12 cellular contexts compared by ENCODE assay signal in genomic region chr13:26475176-26476110, GRCh38.
DNase-seq lines count a peak whose midpoint lies in the region; ATAC-seq, FAIRE-seq and TF ChIP-seq lines count a peak whose summit lies in the region.
"Had no signal": no experiment of that assay in that cellular context is flagged by ENCODE, and none has a peak within 500 bp of the region (broad histone marks: within the 10 kb centered on the region; RNA-seq: fewer than 3 reads in every experiment).

No MANE protein-coding gene starts in this region.

- TF ChIP-seq POLR2A in HepG2 (IDR thresholded peaks at IDR 0.05; ENCODE audit: insufficient read depth in 1 of 2, low read depth in 2 of 2, low read length in 2 of 2) (no peak), right lobe of liver (IDR thresholded peaks at IDR 0.05) (no peak), vagina (IDR thresholded peaks at IDR 0.05) (no peak)

- no peak overlapping the region for H2AFZ ChIP-seq in HepG2 (ENCODE audit: low read length)

- no peaks in the 10 kb centered on the region for H3K36me3 Mint-ChIP-seq in natural killer cell treated with Interleukin-12 subunit alpha and Interleukin-12 subunit beta and Interleukin-15 and Interleukin-18, amount 100 ng/mL, for 72 hours
- H3K36me3 Mint-ChIP-seq in activated CD4-positive, alpha-beta memory T cell treated with anti-CD3 and anti-CD28 coated beads for 36 hours, result no peaks in the 10 kb centered on the region

- H3K9ac ChIP-seq in HepG2 (ENCODE audit: insufficient read depth, low read depth, low read length), result no peak overlapping the region

- peak overlapping the region; percentile 34 for H3K4me3 Mint-ChIP-seq in natural killer cell treated with Interleukin-12 subunit alpha and Interleukin-12 subunit beta and Interleukin-15 and Interleukin-18, amount 100 ng/mL, for 72 hours
- H3K4me3 Mint-ChIP-seq in activated CD4-positive, alpha-beta memory T cell treated with anti-CD3 and anti-CD28 coated beads for 36 hours, result no peak overlapping the region
- H3K4me3 Mint-ChIP-seq: activated T-cell treated with anti-CD3 and anti-CD28 coated beads, Interleukin-2, amount 50 U/mL, for 24 hours had no signal

- intact Hi-C loops in HepG2 (cut with micrococcal nuclease; ENCODE audit: unreplicated experiment) (no loop called here), right lobe of liver (cut with DNase I) (no loop called here), right cardiac atrium (cut with DNase I) (no loop called here), vagina (cut with DNase I) (no loop called here)
- intact Hi-C loops in activated CD4-positive, alpha-beta memory T cell treated with anti-CD3 and anti-CD28 coated beads for 36 hours (cut with micrococcal nuclease), result no loop called here

- no peak overlapping the region for H3K27ac Mint-ChIP-seq in natural killer cell treated with Interleukin-12 subunit alpha and Interleukin-12 subunit beta and Interleukin-15 and Interleukin-18, amount 100 ng/mL, for 72 hours
- H3K27ac Mint-ChIP-seq in activated CD4-positive, alpha-beta memory T cell treated with anti-CD3 and anti-CD28 coated beads for 36 hours, result no peak overlapping the region
- H3K27ac Mint-ChIP-seq: activated T-cell treated with anti-CD3 and anti-CD28 coated beads, Interleukin-2, amount 50 U/mL, for 24 hours had no signal

- no peak for TF ChIP-seq CTCF in HepG2 (CRISPR knock-in tag; IDR thresholded peaks at IDR 0.05)
- no peak for TF ChIP-seq CTCF in right lobe of liver (IDR thresholded peaks at IDR 0.05)
- TF ChIP-seq CTCF in vagina (IDR thresholded peaks at IDR 0.05), result no peak

- no peak overlapping the region for H3K27ac ChIP-seq in HepG2 (ENCODE audit: extremely low read length, insufficient read depth, low read length)
- peak overlapping the region in 1 of 3 donors; percentile 16 for H3K27ac ChIP-seq in right lobe of liver
- H3K27ac ChIP-seq in right cardiac atrium (ENCODE audit: low read length), result peak overlapping the region; percentile 30
- no peak overlapping the region for H3K27ac ChIP-seq in vagina
- H3K27ac ChIP-seq: VCaP had no signal

- H3K4me1 ChIP-seq in HepG2 (ENCODE audit: insufficient read depth, low read length) (peaks cover 13% of the 10 kb centered on the region), right lobe of liver (no peaks in the 10 kb centered on the region), right cardiac atrium (ENCODE audit: control insufficient read depth, insufficient read depth, low read length) (peaks cover 4% of the 10 kb centered on the region), vagina (no peaks in the 10 kb centered on the region)

- H3K4me3 ChIP-seq in HepG2 (replicated peaks in 1 of 3; ENCODE audit: insufficient read depth in 1 of 3, low read depth in 2 of 3, low read length in 3 of 3) (peak overlapping the region; percentile 42 to 66 (median 57); a peak in 4 of 6 replicates), right lobe of liver (no peak overlapping the region), right cardiac atrium (ENCODE audit: low read length) (peak overlapping the region; percentile 17), vagina (no peak overlapping the region)

- no peaks in the 10 kb centered on the region for H3K27me3 ChIP-seq in HepG2 (ENCODE audit: control insufficient read depth in 1 of 2, insufficient read depth in 2 of 2, low read length in 2 of 2)
- H3K27me3 ChIP-seq in right lobe of liver, result no peaks in the 10 kb centered on the region
- H3K27me3 ChIP-seq in right cardiac atrium (ENCODE audit: control insufficient read depth, insufficient read depth), result no peaks in the 10 kb centered on the region
- no peaks in the 10 kb centered on the region for H3K27me3 ChIP-seq in vagina

- H3K79me2 ChIP-seq in HepG2 (ENCODE audit: insufficient read depth, low read length), result no peaks in the 10 kb centered on the region

- H3K27me3 Mint-ChIP-seq in natural killer cell treated with Interleukin-12 subunit alpha and Interleukin-12 subunit beta and Interleukin-15 and Interleukin-18, amount 100 ng/mL, for 72 hours, result peaks cover 3 to 10% of the 10 kb centered on the region in 2 donors
- no peaks in the 10 kb centered on the region for H3K27me3 Mint-ChIP-seq in activated CD4-positive, alpha-beta memory T cell treated with anti-CD3 and anti-CD28 coated beads for 36 hours
- H3K27me3 Mint-ChIP-seq: activated T-cell treated with anti-CD3 and anti-CD28 coated beads, Interleukin-2, amount 50 U/mL, for 24 hours had no signal

- H3K4me2 ChIP-seq in HepG2 (ENCODE audit: low read depth, low read length), result peak overlapping the region; percentile 88

- H3K36me3 ChIP-seq in HepG2 (replicated peaks in 1 of 2; ENCODE audit: control insufficient read depth in 1 of 2, insufficient read depth in 2 of 2, low read length in 2 of 2), result no peaks in the 10 kb centered on the region
- H3K36me3 ChIP-seq in right lobe of liver, result no peaks in the 10 kb centered on the region
- H3K36me3 ChIP-seq in vagina, result no peaks in the 10 kb centered on the region

- in situ Hi-C loops in HepG2 (cut with HindIII; ENCODE audit: extremely low pct_ligation_motif_present, low pct_unique_long_range_greater_than_20kb), result no loop called here

- no peaks in the 10 kb centered on the region for H3K9me3 Mint-ChIP-seq in natural killer cell treated with Interleukin-12 subunit alpha and Interleukin-12 subunit beta and Interleukin-15 and Interleukin-18, amount 100 ng/mL, for 72 hours
- no peaks in the 10 kb centered on the region for H3K9me3 Mint-ChIP-seq in activated CD4-positive, alpha-beta memory T cell treated with anti-CD3 and anti-CD28 coated beads for 36 hours
- H3K9me3 Mint-ChIP-seq: activated T-cell treated with anti-CD3 and anti-CD28 coated beads, Interleukin-2, amount 50 U/mL, for 24 hours had no signal

- peaks cover 6 to 10% of the 10 kb centered on the region in 2 donors for H3K4me1 Mint-ChIP-seq in natural killer cell treated with Interleukin-12 subunit alpha and Interleukin-12 subunit beta and Interleukin-15 and Interleukin-18, amount 100 ng/mL, for 72 hours (ENCODE audit: low read depth in 2 of 2)
- H3K4me1 Mint-ChIP-seq in activated CD4-positive, alpha-beta memory T cell treated with anti-CD3 and anti-CD28 coated beads for 36 hours (ENCODE audit: low read depth), result peaks cover 4% of the 10 kb centered on the region

- no peak for FAIRE-seq in HepG2 (lab: Jason Lieb, UNC)
- FAIRE-seq: urothelium cell line had no signal

- TF ChIP-seq EP300 in HepG2 (IDR thresholded peaks at IDR 0.05; ENCODE audit: low read depth in 2 of 2, low read length in 2 of 2) (no peak), HepG2 (CRISPR knock-in tag; IDR thresholded peaks at IDR 0.05; ENCODE audit: borderline replicate concordance) (no peak)

- DNase-seq in HepG2 (ENCODE audit: low spot score), result no peak
- no peak for DNase-seq in right lobe of liver
- peak in 1 of 3 donors; percentile 60 for DNase-seq in right cardiac atrium
- no peak for DNase-seq in natural killer cell treated with Interleukin-12 subunit alpha and Interleukin-12 subunit beta and Interleukin-15 and Interleukin-18, amount 100 ng/mL, for 72 hours (ENCODE audit: low spot score)
- DNase-seq in vagina (ENCODE audit: extremely low spot score in 2 of 2), result peak; percentile 74 to 81
- DNase-seq in activated CD4-positive, alpha-beta memory T cell treated with anti-CD3 and anti-CD28 coated beads for 36 hours, result no peak
- no peak for DNase-seq in HUDEP-2 (lab: John Stamatoyannopoulos, UW; ENCODE audit: unreplicated experiment in 76 of 76)
- DNase-seq in stimulated activated CD4-positive, alpha-beta T cell treated with anti-CD3 and anti-CD28 coated beads, Interleukin-4, amount 100 ng/mL, for 1 hour, result no peak
- DNase-seq: activated T-cell treated with anti-CD3 and anti-CD28 coated beads, Interleukin-2, amount 50 U/mL, for 24 hours; NCI-H510A treated with DMSO at 0.1 percent for 48 hours had no signal

- POLR2A ChIA-PET in HepG2 (lab: Yijun Ruan, JAX), result interaction anchor here (1.2 kb wide), 1 partner anchor 253 kb away, joined by 3 read pairs; the partner anchor contains the start of gene RNF6
- POLR2A ChIA-PET in activated CD4-positive, alpha-beta memory T cell treated with anti-CD3 and anti-CD28 coated beads for 36 hours (lab: Charles Lee), result no interaction called here

- no peak for TF ChIP-seq RAD21 in HepG2 (CRISPR knock-in tag; IDR thresholded peaks at IDR 0.05)

- H3K9me3 ChIP-seq in HepG2 (ENCODE audit: low read length) (no peaks in the 10 kb centered on the region), right lobe of liver (no peaks in the 10 kb centered on the region), right cardiac atrium (ENCODE audit: control insufficient read depth, low read length) (no peaks in the 10 kb centered on the region), vagina (no peaks in the 10 kb centered on the region)

- BruUV-seq in HepG2 (replicated peaks; lab: Mats Ljungman, UMichigan), result no TSS peak

- WGBS in HepG2 (ENCODE audit: low lambda C conversion rate), result 36% methylated on average over 15 of the region's 15 CpGs
- 48% methylated on average over 4 of the region's 15 CpGs for WGBS in right lobe of liver (ENCODE audit: insufficient coverage, low coverage, low lambda C conversion rate, missing lambda C conversion rate)
- 60% methylated on average over 15 of the region's 15 CpGs for WGBS in right cardiac atrium

- no peaks in the 10 kb centered on the region for H4K20me1 ChIP-seq in HepG2 (ENCODE audit: insufficient read depth, low read length)

- ATAC-seq in HepG2 (peak; percentile 48), right lobe of liver (no peak), right cardiac atrium (peak; percentile 7 to 23)
- ATAC-seq in natural killer cell treated with Interleukin-12 subunit alpha and Interleukin-12 subunit beta and Interleukin-15 and Interleukin-18, amount 100 ng/mL, for 72 hours, result peak; percentile 40 to 41

- CTCF ChIA-PET in HepG2 (lab: Yijun Ruan, JAX; ENCODE audit: low intra/inter-chr PET ratio, low total read pairs), result no interaction called here
- CTCF ChIA-PET in activated CD4-positive, alpha-beta memory T cell treated with anti-CD3 and anti-CD28 coated beads for 36 hours (lab: Charles Lee), result no interaction called here

TF ChIP-seq in HepG2, 621 proteins besides CTCF, POLR2A, EP300 and RAD21 (continues in another document):
- 0 out of 2 replicates have a peak, but pooled peaks have one; percentile 19 for TF ChIP-seq ZNF547 (CRISPR knock-in tag; IDR thresholded peaks at IDR 0.05)
- TF ChIP-seq SALL2 (CRISPR knock-in tag; IDR thresholded peaks at IDR 0.05), result no peak
- no peak for TF ChIP-seq BCL6 (CRISPR knock-in tag; IDR thresholded peaks at IDR 0.05)
- TF ChIP-seq ZBTB26 (CRISPR knock-in tag; IDR thresholded peaks at IDR 0.05; ENCODE audit: borderline replicate concordance), result no peak
- no peak for TF ChIP-seq MAFF (IDR thresholded peaks at IDR 0.05; ENCODE audit: low read depth, low read length)
- no peak for TF ChIP-seq SPEN (CRISPR knock-in tag; IDR thresholded peaks at IDR 0.05; ENCODE audit: low read depth)

Comparison
In these comparisons a context has a peak if more than half of its experiments do, and no peak if none do; other contexts are left out.
1. ATAC-seq: peak in HepG2 (single experiment), right cardiac atrium (2 of 2) and natural killer cell treated with Interleukin-12 subunit alpha and Interleukin-12 subunit beta and Interleukin-15 and Interleukin-18, amount 100 ng/mL, for 72 hours (2 of 2); none in right lobe of liver (0 of 4).
2. H3K4me3 ChIP-seq: peak in HepG2 (3 of 3) and right cardiac atrium (single experiment); none in right lobe of liver (0 of 3) and vagina (0 of 2).
3. DNase-seq: peak in vagina (2 of 2); none in HepG2 (single experiment), right lobe of liver (0 of 3), natural killer cell treated with Interleukin-12 subunit alpha and Interleukin-12 subunit beta and Interleukin-15 and Interleukin-18, amount 100 ng/mL, for 72 hours (single experiment), activated CD4-positive, alpha-beta memory T cell treated with anti-CD3 and anti-CD28 coated beads for 36 hours (single experiment), HUDEP-2 (0 of 76) and stimulated activated CD4-positive, alpha-beta T cell treated with anti-CD3 and anti-CD28 coated beads, Interleukin-4, amount 100 ng/mL, for 1 hour (single experiment).